In genomic region chr2:111623380-111623779, GRCh38 we compare ENCODE assay signal across 18 cellular contexts.
"Had no signal": no experiment of that assay in that cellular context is flagged by ENCODE, and none has a peak within 500 bp of the region (broad histone marks: within the 10 kb centered on the region; RNA-seq: fewer than 3 reads in every experiment).

No MANE protein-coding gene starts in this region.

- H3K27me3 ChIP-seq: pancreas, stomach, suprapubic skin, tibial nerve had no signal

- H3K9me3 ChIP-seq: pancreas, suprapubic skin had no signal

- H3K4me1 ChIP-seq: pancreas had no signal

- DNase-seq: activated CD4-positive, alpha-beta T cell treated with anti-CD3 and anti-CD28 coated beads, Interleukin-2, amount 50 U/mL, for 48 hours; activated CD8-positive, alpha-beta memory T cell treated with anti-CD3 and anti-CD28 coated beads, Interleukin-2, amount 50 U/mL, for 48 hours; activated naive CD4-positive, alpha-beta T cell treated with Interleukin-2 at 50 U/mL for 16 hours; activated naive CD8-positive, alpha-beta T cell treated with anti-CD3 and anti-CD28 coated beads for 36 hours; activated T-cell treated with anti-CD3 and anti-CD28 coated beads, Interleukin-2, amount 50 U/mL, for 4 hours; amniotic stem cell; kidney; lower lobe of right lung; naive thymus-derived CD4-positive, alpha-beta T cell; pancreas; right cardiac atrium; stimulated activated CD4-positive, alpha-beta T cell treated with anti-CD3 and anti-CD28 coated beads, Interleukin-12 subunit alpha, Interleukin-12 subunit beta, amount 100 ng/mL, for 4 hours; stomach; T-helper 1 cell had no signal

- H3K4me3 ChIP-seq: coronary artery, lower lobe of right lung, pancreas, stomach, suprapubic skin, tibial nerve had no signal

- H3K27ac Mint-ChIP-seq: activated naive CD8-positive, alpha-beta T cell treated with anti-CD3 and anti-CD28 coated beads for 36 hours; naive thymus-derived CD4-positive, alpha-beta T cell; WTC11 had no signal

- H3K27ac ChIP-seq: coronary artery, lower lobe of right lung, pancreas, stomach, suprapubic skin, tibial nerve had no signal

- H3K36me3 ChIP-seq: lower lobe of right lung, pancreas, stomach, suprapubic skin, tibial nerve had no signal

- H3K4me3 Mint-ChIP-seq: activated naive CD8-positive, alpha-beta T cell treated with anti-CD3 and anti-CD28 coated beads for 36 hours; activated T-cell treated with anti-CD3 and anti-CD28 coated beads, Interleukin-2, amount 50 U/mL, for 4 hours; naive thymus-derived CD4-positive, alpha-beta T cell; WTC11 had no signal

- ATAC-seq: activated T-cell treated with anti-CD3 and anti-CD28 coated beads, Interleukin-2, amount 50 U/mL, for 4 hours; lower lobe of right lung; naive thymus-derived CD4-positive, alpha-beta T cell; pancreas; right cardiac atrium; WTC11 had no signal
